In genomic region chr22:39563571-39564428, GRCh38 we compare ENCODE assay signal across 27 cellular contexts. TPM values are rescaled to one million over a fixed set of nuclear protein-coding genes. Genes with fewer than 3 reads are reported as not detected.
DNase-seq lines count a peak whose midpoint lies in the region; ATAC-seq, FAIRE-seq and TF ChIP-seq lines count a peak whose summit lies in the region.
"Had no signal": no experiment of that assay in that cellular context is flagged by ENCODE, and none has a peak within 500 bp of the region (broad histone marks: within the 10 kb centered on the region; RNA-seq: fewer than 3 reads in every experiment).

No MANE protein-coding gene starts in this region.

- DNase-seq in WTC11 (ENCODE audit: low spot score): no peak
- peak; percentile 31 to 60 for DNase-seq in erythroblast (lab: John Stamatoyannopoulos, UW)
- no peak for DNase-seq in urothelium cell line (ENCODE audit: low spot score)
- DNase-seq in activated CD4-positive, CD25-positive, alpha-beta regulatory T cell (lab: John Stamatoyannopoulos, UW): no peak
- DNase-seq in DMS53 treated with DMSO at 0.1 percent for 48 hours (lab: John Stamatoyannopoulos, UW; ENCODE audit: unreplicated experiment): no peak
- DNase-seq: AML-193; CD4-positive, alpha-beta T cell; COR-L47; DMS53; GM23248; Kasumi-1; NCI-H1092 treated with DMSO at 0.1 percent for 48 hours; NCI-H1436; NCI-H187 treated with DMSO at 0.1 percent for 48 hours; NCI-H2171 treated with DMSO at 0.1 percent for 48 hours; NCI-H524; NCI-H748 treated with DMSO at 0.1 percent for 48 hours; SIG-M5 had no signal

- no peaks in the 10 kb centered on the region for H3K9me3 ChIP-seq in HEK293 (ENCODE audit: control insufficient read depth, insufficient read depth, low read depth, low read length)
- H3K9me3 ChIP-seq: A549, HAP-1 had no signal

- H3K36me3 ChIP-seq in HEK293 (ENCODE audit: control insufficient read depth in 2 of 2, insufficient read depth in 1 of 2, low read length in 2 of 2): no peaks in the 10 kb centered on the region
- H3K36me3 ChIP-seq: BLaER1 treated with 17β-estradiol and CSF1 and Interleukin-3, amounts not matched to agents 10 nM and 100 nM; HAP-1 had no signal

- no peak overlapping the region for H3K27ac Mint-ChIP-seq in WTC11
- H3K27ac Mint-ChIP-seq: CD4-positive, alpha-beta T cell had no signal

- TF ChIP-seq POLR2A in erythroblast (IDR thresholded peaks at IDR 0.05; ENCODE audit: low read length): no peak

- peaks cover 10% of the 10 kb centered on the region for H3K9me3 Mint-ChIP-seq in WTC11
- H3K9me3 Mint-ChIP-seq: CD4-positive, alpha-beta T cell had no signal

- no peak overlapping the region for H3K4me3 ChIP-seq in HEK293 (ENCODE audit: low read depth, low read length)
- H3K4me3 ChIP-seq: A549; BLaER1 treated with 17β-estradiol and CSF1 and Interleukin-3, amounts not matched to agents 10 nM and 100 nM; GM23248; HAP-1 had no signal

- FAIRE-seq in urothelium cell line (lab: Jason Lieb, UNC): peak; percentile 99
- FAIRE-seq: A549, G401.6, GM19239, RCC 7860 had no signal

- TF ChIP-seq CTCF in HEK293 (tag by site-specific recombination; IDR thresholded peaks at IDR 0.05) (no peak), WTC11 (IDR thresholded peaks at IDR 0.05) (no peak)

- POLR2A ChIA-PET in HEK293 (lab: Yijun Ruan, JAX) (no interaction called here), WTC11 (lab: Charles Lee) (no interaction called here)

- no peak overlapping the region for H3K4me3 Mint-ChIP-seq in WTC11
- H3K4me3 Mint-ChIP-seq: CD4-positive, alpha-beta T cell had no signal

- H3K4me1 Mint-ChIP-seq in WTC11: peaks cover 4% of the 10 kb centered on the region; the same call in 1 of the 2 replicates

- H3K4me1 ChIP-seq in HEK293 (ENCODE audit: control insufficient read depth, insufficient read depth, low read length): no peaks in the 10 kb centered on the region
- H3K4me1 ChIP-seq: HAP-1 had no signal

- H3K36me3 Mint-ChIP-seq in WTC11: no peaks in the 10 kb centered on the region

- ATAC-seq in WTC11 (no peak), GM21723 (IDR thresholded peaks at IDR 0.05; ENCODE audit: unreplicated experiment) (no peak)
- ATAC-seq: A549, SK-N-SH treated with all-trans-retinoic acid at 6 μM for 48 hours had no signal

- peaks cover 16% of the 10 kb centered on the region for H3K27me3 Mint-ChIP-seq in WTC11 (ENCODE audit: low read depth)
- H3K27me3 Mint-ChIP-seq: CD4-positive, alpha-beta T cell had no signal

- H3K27ac ChIP-seq in HEK293 (ENCODE audit: extremely low read depth, low read depth, low read length): no peak overlapping the region
- H3K27ac ChIP-seq: A549; BLaER1 treated with 17β-estradiol and CSF1 and Interleukin-3, amounts not matched to agents 10 nM and 100 nM; GM23248 had no signal

- CTCF ChIA-PET in HEK293 (lab: Yijun Ruan, JAX): no interaction called here
- CTCF ChIA-PET in WTC11 (lab: Charles Lee): no interaction called here

TF ChIP-seq in HEK293, 187 proteins besides CTCF, POLR2A, EP300 and RAD21 (continues in another document):
- peak; percentile 20; the same call in 1 of the 2 replicates for TF ChIP-seq ZNF488 (tag by site-specific recombination; IDR thresholded peaks at IDR 0.05)
- peak; percentile 33; the same call in 1 of the 2 replicates for TF ChIP-seq ZSCAN18 (tag by site-specific recombination; IDR thresholded peaks at IDR 0.05)
- TF ChIP-seq ZSCAN5A (tag by site-specific recombination; IDR thresholded peaks at IDR 0.05): peak; percentile 32; the same call in 1 of the 2 replicates
- TF ChIP-seq ZNF239 (tag by site-specific recombination; IDR thresholded peaks at IDR 0.05): peak; percentile 61; the same call in 1 of the 2 replicates
- TF ChIP-seq ZBTB8A (tag by site-specific recombination; IDR thresholded peaks at IDR 0.05): no peak
- TF ChIP-seq ZNF548 (tag by site-specific recombination; IDR thresholded peaks at IDR 0.05): peak; percentile 11; the same call in 1 of the 2 replicates
- 0 out of 2 replicates have a peak, but pooled peaks have one; percentile 33 for TF ChIP-seq ZNF48 (tag by site-specific recombination; IDR thresholded peaks at IDR 0.05)

TF ChIP-seq in WTC11, 78 proteins besides CTCF, POLR2A, EP300 and RAD21:
- TF ChIP-seq ZNF219 (CRISPR knock-in tag; IDR thresholded peaks at IDR 0.05; ENCODE audit: borderline replicate concordance) (no peak), NFE2L1 (CRISPR knock-in tag; IDR thresholded peaks at IDR 0.05) (peak; percentile 72), MYBL2 (CRISPR knock-in tag; IDR thresholded peaks at IDR 0.05) (no peak), ZSCAN18 (CRISPR knock-in tag; IDR thresholded peaks at IDR 0.05) (no peak), E2F5 (CRISPR knock-in tag; IDR thresholded peaks at IDR 0.05) (no peak), CREB1 (CRISPR knock-in tag; IDR thresholded peaks at IDR 0.05) (no peak), ZNF425 (CRISPR knock-in tag; conservative IDR thresholded peaks at IDR 0.05) (no peak)

RNA-seq across cellular contexts. Expression of gene CACNA1I, which starts 6.8 kb away (rescaled TPM):
- total RNA-seq in WTC11 (2021): 2.1 to 2.9 TPM (median 2.3 TPM) in 3 replicates
- total RNA-seq: GM23248 had no signal

RNA-seq across cellular contexts. Expression of gene RPS19BP1, which starts 31.3 kb away (rescaled TPM):
- total RNA-seq in WTC11 (2021): 88.9 to 102 TPM (median 89.0 TPM) in 3 replicates

RNA-seq across cellular contexts. Expression of gene ATF4, which starts 43.4 kb away (rescaled TPM):
- total RNA-seq in WTC11 (2021): 361 to 460 TPM (median 371 TPM) in 3 replicates

Comparison
In these comparisons a context has a peak if more than half of its experiments do, and no peak if none do; other contexts are left out.
1. DNase-seq: peak in erythroblast (2 of 2); none in WTC11 (single experiment), urothelium cell line (single experiment), activated CD4-positive, CD25-positive, alpha-beta regulatory T cell (0 of 4) and DMS53 treated with DMSO at 0.1 percent for 48 hours (single experiment).
2. Of the 8 proteins assayed by ChIP-seq in both HEK293 and WTC11: peak only in HEK293: ZSCAN18; only in WTC11: none; in both: none; in neither: 7.